In genomic region chr10:77605466-77605865, GRCh38 we compare ENCODE assay signal across 18 cellular contexts. TPM values are rescaled to one million over a fixed set of nuclear protein-coding genes. Genes with fewer than 3 reads are reported as not detected.
DNase-seq lines count a peak whose midpoint lies in the region; ATAC-seq, FAIRE-seq and TF ChIP-seq lines count a peak whose summit lies in the region.
"Had no signal": no experiment of that assay in that cellular context is flagged by ENCODE, and none has a peak within 500 bp of the region (broad histone marks: within the 10 kb centered on the region; RNA-seq: fewer than 3 reads in every experiment).

No MANE protein-coding gene starts in this region.

- peaks cover 4% of the 10 kb centered on the region; the same call in 1 of the 2 replicates for H3K9me2 ChIP-seq in GM23338 (ENCODE audit: insufficient read depth)

- peak; percentile 23 to 77; a peak in 2 of 4 replicates for TF ChIP-seq CTCF in GM23338 (conservative IDR thresholded peaks at IDR 0.05; ENCODE audit: low read depth in 2 of 2)
- no peak for TF ChIP-seq CTCF in GM12878 (IDR thresholded peaks at IDR 0.05 in 2 of 3, conservative IDR thresholded peaks at IDR 0.05 in 1 of 3; ENCODE audit: control insufficient read depth in 2 of 3, extremely low read depth in 1 of 3, insufficient read depth in 1 of 3, low read depth in 3 of 3, low read length in 3 of 3)
- peak; percentile 19 for TF ChIP-seq CTCF in kidney epithelial cell (IDR thresholded peaks at IDR 0.05; ENCODE audit: insufficient read depth, low read length, poor library complexity, severe bottlenecking)

- no peak for TF ChIP-seq EP300 in GM12878 (IDR thresholded peaks at IDR 0.05; ENCODE audit: borderline replicate concordance in 1 of 2, control insufficient read depth in 1 of 2, low read depth in 2 of 2, low read length in 2 of 2)

- H3K27me3 ChIP-seq in GM23338 (ENCODE audit: insufficient read depth) (no peaks in the 10 kb centered on the region), GM12878 (replicated peaks in 1 of 2; ENCODE audit: control insufficient read depth in 2 of 2, insufficient read depth in 2 of 2, low read length in 1 of 2) (no peaks in the 10 kb centered on the region), kidney epithelial cell (ENCODE audit: control insufficient read depth, insufficient read depth, low read length) (no peaks in the 10 kb centered on the region)
- H3K27me3 ChIP-seq: right atrium auricular region, tibial artery had no signal

- H3K27ac ChIP-seq in GM23338 (ENCODE audit: low read depth) (no peak overlapping the region), GM12878 (ENCODE audit: control insufficient read depth, insufficient read depth) (no peak overlapping the region)
- H3K27ac ChIP-seq: right atrium auricular region, tibial artery had no signal

- peak; percentile 18; the same call in 1 of the 2 replicates for TF ChIP-seq RAD21 in GM12878 (IDR thresholded peaks at IDR 0.05; ENCODE audit: insufficient read depth, low read depth, low read length)

- intact Hi-C loops in GM12878 (cut with micrococcal nuclease; ENCODE audit: unreplicated experiment): no loop called here

- no peak overlapping the region for H3K9ac ChIP-seq in GM12878 (ENCODE audit: control insufficient read depth, insufficient read depth, low read length)

- no TSS peak for BruUV-seq in GM12878 (replicated peaks; lab: Mats Ljungman, UMichigan)

- SMC1A ChIA-PET in GM12878 (lab: Charles Lee; ENCODE audit: uncharacterized antibody, unreplicated experiment): interaction anchor here (0.6 to 3.8 kb wide), 9 partner anchors 8 to 608 kb away, joined by 3 to 27 read pairs (median 5); no protein-coding TSS in a partner anchor

- ATAC-seq in GM23338 (peak; percentile 81), GM12878 (no peak), GM19324 (IDR thresholded peaks at IDR 0.05; ENCODE audit: low FRiP score, unreplicated experiment) (no peak), GM21619 (IDR thresholded peaks at IDR 0.05; ENCODE audit: unreplicated experiment) (no peak)
- ATAC-seq: CD8-positive, alpha-beta T cell; heart left ventricle had no signal

- peaks cover 6% of the 10 kb centered on the region for H3K27me3 Mint-ChIP-seq in GM23338 (ENCODE audit: insufficient read depth, low read depth, poor library complexity)

- H3K27ac Mint-ChIP-seq in GM23338: no peak overlapping the region
- H3K27ac Mint-ChIP-seq: activated naive CD4-positive, alpha-beta T cell treated with anti-CD3 and anti-CD28 coated beads, Interleukin-2, amount 50 U/mL, for 24 hours; CD8-positive, alpha-beta T cell; mesothelial cell of epicardium had no signal

- H3K9me3 Mint-ChIP-seq in GM23338: no peaks in the 10 kb centered on the region
- H3K9me3 Mint-ChIP-seq: activated naive CD4-positive, alpha-beta T cell treated with anti-CD3 and anti-CD28 coated beads, Interleukin-2, amount 50 U/mL, for 24 hours; CD8-positive, alpha-beta T cell; mesothelial cell of epicardium had no signal

- 33% methylated on average over 4 of the region's 4 CpGs for WGBS in GM12878 (ENCODE audit: insufficient coverage, insufficient replicate concordance, low lambda C conversion rate, missing lambda C conversion rate)

- H3K79me2 ChIP-seq in GM23338 (replicated peaks; ENCODE audit: insufficient read depth): no peaks in the 10 kb centered on the region
- no peaks in the 10 kb centered on the region for H3K79me2 ChIP-seq in GM12878 (ENCODE audit: control insufficient read depth, insufficient read depth, low read length)

- in situ Hi-C loops in GM12878 (cut with MboI): no loop called here

- no peaks in the 10 kb centered on the region for H3K36me3 Mint-ChIP-seq in GM23338 (ENCODE audit: low read depth)
- H3K36me3 Mint-ChIP-seq: activated naive CD4-positive, alpha-beta T cell treated with anti-CD3 and anti-CD28 coated beads, Interleukin-2, amount 50 U/mL, for 24 hours; CD8-positive, alpha-beta T cell; mesothelial cell of epicardium had no signal

- POLR2A ChIA-PET in GM12878 (lab: Charles Lee): no interaction called here

- no peaks in the 10 kb centered on the region for H3K9me3 ChIP-seq in GM12878 (replicated peaks; ENCODE audit: control insufficient read depth, insufficient read depth, low read length)
- H3K9me3 ChIP-seq: heart left ventricle, right atrium auricular region, tibial artery had no signal

- H3K36me3 ChIP-seq in GM23338 (ENCODE audit: insufficient read depth) (no peaks in the 10 kb centered on the region), GM12878 (ENCODE audit: control insufficient read depth in 2 of 2, insufficient read depth in 2 of 2, low read length in 1 of 2) (no peaks in the 10 kb centered on the region), kidney epithelial cell (ENCODE audit: control insufficient read depth, insufficient read depth, low read length) (no peaks in the 10 kb centered on the region)
- H3K36me3 ChIP-seq: heart left ventricle, right atrium auricular region, tibial artery had no signal

- FAIRE-seq in GM12878 (lab: Jason Lieb, UNC): no peak

- CTCF ChIA-PET in GM12878 (lab: Yijun Ruan, JAX): interaction anchor here (0.5 to 2.7 kb wide), 4 partner anchors 8 to 111 kb away, joined by 3 to 15 read pairs (median 4); no protein-coding TSS in a partner anchor

- RAD21 ChIA-PET in GM12878 (lab: Charles Lee; ENCODE audit: unreplicated experiment): interaction anchor here (1.1 to 1.4 kb wide), 4 partner anchors 9 to 213 kb away, joined by 3 read pairs; no protein-coding TSS in a partner anchor

- H2AFZ ChIP-seq in GM23338 (no peak overlapping the region), GM12878 (ENCODE audit: control insufficient read depth, low read depth, low read length) (no peak overlapping the region)

- no peak for TF ChIP-seq POLR2A in GM12878 (IDR thresholded peaks at IDR 0.05; ENCODE audit: low read depth, low read length)

- no peaks in the 10 kb centered on the region; the same call in 1 of the 2 replicates for H4K20me1 ChIP-seq in GM23338 (replicated peaks; ENCODE audit: insufficient read depth)
- H4K20me1 ChIP-seq in GM12878 (ENCODE audit: control insufficient read depth, insufficient read depth): no peaks in the 10 kb centered on the region

- H3K4me3 ChIP-seq in GM23338: no peak overlapping the region
- no peak overlapping the region for H3K4me3 ChIP-seq in GM12878
- H3K4me3 ChIP-seq in kidney epithelial cell (ENCODE audit: low read depth, low read length): no peak overlapping the region
- H3K4me3 ChIP-seq: heart left ventricle, right atrium auricular region, tibial artery had no signal

- no peaks in the 10 kb centered on the region for H3F3A ChIP-seq in GM23338 (replicated peaks; ENCODE audit: low read depth)

- H3K4me1 Mint-ChIP-seq in GM23338: peaks cover 20% of the 10 kb centered on the region

- H3K4me2 ChIP-seq in GM23338 (no peak overlapping the region), GM12878 (ENCODE audit: control insufficient read depth, insufficient read depth) (no peak overlapping the region)

- peaks cover 8% of the 10 kb centered on the region; the same call in 1 of the 2 replicates for H3K4me1 ChIP-seq in GM23338 (ENCODE audit: insufficient read depth)
- H3K4me1 ChIP-seq in GM12878 (ENCODE audit: control insufficient read depth, insufficient read depth, low read length): peaks cover 14% of the 10 kb centered on the region
- H3K4me1 ChIP-seq: right atrium auricular region had no signal

- DNase-seq in AG08395 (ENCODE audit: low spot score) (peak; percentile 62), GM23338 (ENCODE audit: low spot score) (peak; percentile 44), GM12878 (ENCODE audit: low read depth, low spot score) (no peak), kidney epithelial cell (ENCODE audit: low read depth) (no peak), RPMI8226 (no peak), NCI-H1436 (lab: John Stamatoyannopoulos, UW) (no peak)
- DNase-seq: activated CD8-positive, alpha-beta memory T cell treated with anti-CD3 and anti-CD28 coated beads for 24 hours; CD8-positive, alpha-beta T cell; heart left ventricle; NCI-H1417 treated with DMSO at 0.1 percent for 48 hours; OCI-M1; T1000; tibial artery had no signal

- no peak overlapping the region for H3K4me3 Mint-ChIP-seq in GM23338
- H3K4me3 Mint-ChIP-seq: activated naive CD4-positive, alpha-beta T cell treated with anti-CD3 and anti-CD28 coated beads, Interleukin-2, amount 50 U/mL, for 24 hours; CD8-positive, alpha-beta T cell; mesothelial cell of epicardium had no signal

TF ChIP-seq in GM23338, 12 proteins besides CTCF, POLR2A, EP300 and RAD21 (continues in another document):
- TF ChIP-seq NANOG (IDR thresholded peaks at IDR 0.05; ENCODE audit: borderline replicate concordance) (no peak), EZH2phosphoT487 (IDR thresholded peaks at IDR 0.05; ENCODE audit: unreplicated experiment) (no peak), STAT1 (IDR thresholded peaks at IDR 0.05; ENCODE audit: unreplicated experiment) (no peak)

TF ChIP-seq in GM12878, 131 proteins besides CTCF, POLR2A, EP300 and RAD21 (continues in another document):
- TF ChIP-seq CEBPB (IDR thresholded peaks at IDR 0.05; ENCODE audit: borderline replicate concordance in 1 of 2, low read depth in 2 of 2, low read length in 2 of 2): no peak
- no peak for TF ChIP-seq TCF12 (IDR thresholded peaks at IDR 0.05; ENCODE audit: low read depth, low read length)

RNA-seq across cellular contexts. Expression of gene KCNMA1, which starts 32.1 kb away (rescaled TPM):
- total RNA-seq in GM23338 (2014; rRNA removed; shearing (Covaris generic)): 8.2 and 8.9 TPM in 2 replicates
- polyA plus RNA-seq in GM23338 (2016; fragmentation: Nextera tagmentation; extraction: Ambion mirVana) (8.7 and 9.0 TPM in 2 replicates), GM12878 (2011; rRNA removed) (7.4 and 10.6 TPM in 2 replicates), GM12878 (2014; fragmentation: Illumina TruSeq; extraction: Trizol) (22.5 and 28.1 TPM in 2 replicates), GM12878 (2014; fragmentation: Nextera tagmentation; extraction: Ambion mirVana) (10 to 100 TPM in 1 of 2 experiments, 1 to 10 TPM in 1; 8.5 to 14.0 TPM), GM12878 (2014; rRNA removed) (40.7 and 48.2 TPM in 2 replicates), GM12878 (2016; fragmentation: Nextera tagmentation; extraction: Ambion mirVana) (10 to 100 TPM; 72.5 to 77.0 TPM)
- 131 and 133 TPM in 2 replicates for total RNA-seq in GM12878 (2013; cell fraction: nucleolus; rRNA removed)
- total RNA-seq in GM12878 (2014; rRNA removed) (17.9 and 19.1 TPM in 2 replicates), GM12878 (2014; rRNA removed; fragmentation: Illumina TruSeq; extraction: Trizol) (20.0 and 22.4 TPM in 2 replicates), GM12878 (2021) (35.6 and 37.0 TPM in 2 replicates), kidney epithelial cell (18.9 and 23.6 TPM in 2 replicates)
- 2.5 TPM for polyA plus RNA-seq in GM12878 (2011; ENCODE audit: low read depth)
- polyA plus RNA-seq in GM12878 (2011; cell fraction: cytosol; rRNA removed): 9.8 and 10.7 TPM in 2 replicates
- polyA plus RNA-seq in GM12878 (2011; cell fraction: nucleus; rRNA removed): 25.2 and 26.9 TPM in 2 replicates
- polyA plus RNA-seq in GM12878 (2012): 2.5 and 2.8 TPM in 2 replicates
- polyA minus RNA-seq in GM12878 (2011; rRNA and poly(A)+ RNA removed): 39.1 and 39.8 TPM in 2 replicates
- 2.8 and 4.3 TPM in 2 replicates for polyA minus RNA-seq in GM12878 (2011; cell fraction: cytosol; rRNA and poly(A)+ RNA removed)
- 48.6 and 74.1 TPM in 2 replicates for polyA minus RNA-seq in GM12878 (2011; cell fraction: nucleus; rRNA and poly(A)+ RNA removed)
- total RNA-seq: CD8-positive, alpha-beta T cell had no signal

Comparison
In these comparisons a context has a peak if more than half of its experiments do, and no peak if none do; other contexts are left out.
1. DNase-seq: peak in AG08395 (single experiment) and GM23338 (single experiment); none in GM12878 (single experiment), kidney epithelial cell (single experiment), RPMI8226 (single experiment) and NCI-H1436 (single experiment).
2. CTCF ChIP-seq: peak in GM23338 (2 of 2) and kidney epithelial cell (single experiment); none in GM12878 (0 of 3).